ENCODE assay signal across 8 cellular contexts in genomic region chr2:112726487-112727190, GRCh38. TPM values are rescaled to one million over a fixed set of nuclear protein-coding genes. Genes with fewer than 3 reads are reported as not detected.
DNase-seq lines count a peak whose midpoint lies in the region; ATAC-seq and TF ChIP-seq lines count a peak whose summit lies in the region.

No MANE protein-coding gene starts in this region.

- no peak for TF ChIP-seq EP300 in esophagus muscularis mucosa (IDR thresholded peaks at IDR 0.05)

- no peak overlapping the region for H3K27ac ChIP-seq in esophagus muscularis mucosa (replicated peaks in 1 of 4)

- H3K4me1 ChIP-seq in esophagus muscularis mucosa, result peaks cover 0 to 8% (median 6%) of the 10 kb centered on the region in 4 donors

- no peaks in the 10 kb centered on the region for H3K36me3 ChIP-seq in esophagus muscularis mucosa

- DNase-seq in DMS79 treated with DMSO at 0.1 percent for 48 hours (lab: John Stamatoyannopoulos, UW) (peak; percentile 93), KG1 (lab: John Stamatoyannopoulos, UW) (peak; percentile 87), OCI-M2 (lab: John Stamatoyannopoulos, UW; ENCODE audit: unreplicated experiment) (peak; percentile 81), activated T-cell treated with anti-CD3 and anti-CD28 coated beads for 24 hours (ENCODE audit: low read depth) (peak; percentile 85), esophagus muscularis mucosa (ENCODE audit: extremely low spot score) (peak; percentile 96)
- peak; percentile 73 to 91 (median 84) for DNase-seq in naive thymus-derived CD8-positive, alpha-beta T cell

- POLR2A ChIA-PET in naive thymus-derived CD8-positive, alpha-beta T cell (lab: Charles Lee), result interaction anchor here (1.0 kb wide), 1 partner anchor 100 kb away, joined by 4 read pairs; no protein-coding TSS in a partner anchor

- WGBS in esophagus muscularis mucosa, result 68% methylated on average over 9 of the region's 19 CpGs

- peaks cover 0 to 6% (median 3%) of the 10 kb centered on the region in 5 donors for H3K27me3 Mint-ChIP-seq in naive thymus-derived CD8-positive, alpha-beta T cell
- no peaks in the 10 kb centered on the region for H3K27me3 Mint-ChIP-seq in stimulated activated memory B cell treated with anti-CD40 and anti-IgM and Interleukin-4, amounts not matched to agents 10 μg/mL and 1 μg/mL and 100 μg/mL, for 72 hours

- peaks cover 0 to 18% (median 0%) of the 10 kb centered on the region in 4 donors for H3K27me3 ChIP-seq in esophagus muscularis mucosa

- no peak for TF ChIP-seq POLR2A in esophagus muscularis mucosa (IDR thresholded peaks at IDR 0.05; ENCODE audit: low read depth)

- no peaks in the 10 kb centered on the region for H3K36me3 Mint-ChIP-seq in naive thymus-derived CD8-positive, alpha-beta T cell
- H3K36me3 Mint-ChIP-seq in stimulated activated memory B cell treated with anti-CD40 and anti-IgM and Interleukin-4, amounts not matched to agents 10 μg/mL and 1 μg/mL and 100 μg/mL, for 72 hours, result no peaks in the 10 kb centered on the region

- H3K4me1 Mint-ChIP-seq in naive thymus-derived CD8-positive, alpha-beta T cell, result peaks cover 0 to 6% (median 4%) of the 10 kb centered on the region in 4 donors
- H3K4me1 Mint-ChIP-seq in stimulated activated memory B cell treated with anti-CD40 and anti-IgM and Interleukin-4, amounts not matched to agents 10 μg/mL and 1 μg/mL and 100 μg/mL, for 72 hours, result peaks cover 43% of the 10 kb centered on the region

- intact Hi-C loops in esophagus muscularis mucosa (cut with DNase I), result loop anchor here (1.0 to 5.0 kb wide), 3 partner anchors 100 to 244 kb away; partner anchors contain the start of gene TTL

- H3K27ac Mint-ChIP-seq in naive thymus-derived CD8-positive, alpha-beta T cell, result peak overlapping the region in 1 of 10 donors; percentile 43
- peak overlapping the region; percentile 87 for H3K27ac Mint-ChIP-seq in stimulated activated memory B cell treated with anti-CD40 and anti-IgM and Interleukin-4, amounts not matched to agents 10 μg/mL and 1 μg/mL and 100 μg/mL, for 72 hours

- H3K4me3 Mint-ChIP-seq in naive thymus-derived CD8-positive, alpha-beta T cell, result no peak overlapping the region
- H3K4me3 Mint-ChIP-seq in stimulated activated memory B cell treated with anti-CD40 and anti-IgM and Interleukin-4, amounts not matched to agents 10 μg/mL and 1 μg/mL and 100 μg/mL, for 72 hours, result peak overlapping the region; percentile 81

- H3K9me3 Mint-ChIP-seq in naive thymus-derived CD8-positive, alpha-beta T cell, result no peaks in the 10 kb centered on the region
- no peaks in the 10 kb centered on the region for H3K9me3 Mint-ChIP-seq in stimulated activated memory B cell treated with anti-CD40 and anti-IgM and Interleukin-4, amounts not matched to agents 10 μg/mL and 1 μg/mL and 100 μg/mL, for 72 hours

- no peak overlapping the region for H3K4me3 ChIP-seq in esophagus muscularis mucosa

- ATAC-seq in GM21737 (IDR thresholded peaks at IDR 0.05; ENCODE audit: unreplicated experiment), result peak; percentile 77
- ATAC-seq in naive thymus-derived CD8-positive, alpha-beta T cell, result peak; percentile 99
- peak; percentile 92 for ATAC-seq in stimulated activated memory B cell treated with anti-CD40 and anti-IgM and Interleukin-4, amounts not matched to agents 10 μg/mL and 1 μg/mL and 100 μg/mL, for 72 hours

- TF ChIP-seq CTCF in esophagus muscularis mucosa (IDR thresholded peaks at IDR 0.05), result peak in 2 of 3 experiments; percentile 89 to 92

- H3K9me3 ChIP-seq in esophagus muscularis mucosa, result no peaks in the 10 kb centered on the region

RNA-seq across cellular contexts. Expression of gene NT5DC4, which starts 5.8 kb away (rescaled TPM):
- total RNA-seq in esophagus muscularis mucosa, result not detected
- total RNA-seq in naive thymus-derived CD8-positive, alpha-beta T cell, result not detected
- not detected for polyA plus RNA-seq in naive thymus-derived CD8-positive, alpha-beta T cell

RNA-seq across cellular contexts. Expression of gene CKAP2L, which starts 37.8 kb away (rescaled TPM):
- 1 to 10 TPM in 1 of 4 donors, under 1 TPM in 2, not detected in 1; 0.23 to 1.5 (median 0.91) TPM for total RNA-seq in esophagus muscularis mucosa
- not detected for total RNA-seq in naive thymus-derived CD8-positive, alpha-beta T cell
- not detected for polyA plus RNA-seq in naive thymus-derived CD8-positive, alpha-beta T cell

RNA-seq across cellular contexts. Expression of gene IL1A, which starts 57.7 kb away (rescaled TPM):
- under 1 TPM in 1 of 4 donors, not detected in 3; 0.13 TPM for total RNA-seq in esophagus muscularis mucosa
- total RNA-seq in naive thymus-derived CD8-positive, alpha-beta T cell, result not detected
- not detected for polyA plus RNA-seq in naive thymus-derived CD8-positive, alpha-beta T cell
